ENCODE assay signal across 1 cellular context in the genomic region with DNA sequence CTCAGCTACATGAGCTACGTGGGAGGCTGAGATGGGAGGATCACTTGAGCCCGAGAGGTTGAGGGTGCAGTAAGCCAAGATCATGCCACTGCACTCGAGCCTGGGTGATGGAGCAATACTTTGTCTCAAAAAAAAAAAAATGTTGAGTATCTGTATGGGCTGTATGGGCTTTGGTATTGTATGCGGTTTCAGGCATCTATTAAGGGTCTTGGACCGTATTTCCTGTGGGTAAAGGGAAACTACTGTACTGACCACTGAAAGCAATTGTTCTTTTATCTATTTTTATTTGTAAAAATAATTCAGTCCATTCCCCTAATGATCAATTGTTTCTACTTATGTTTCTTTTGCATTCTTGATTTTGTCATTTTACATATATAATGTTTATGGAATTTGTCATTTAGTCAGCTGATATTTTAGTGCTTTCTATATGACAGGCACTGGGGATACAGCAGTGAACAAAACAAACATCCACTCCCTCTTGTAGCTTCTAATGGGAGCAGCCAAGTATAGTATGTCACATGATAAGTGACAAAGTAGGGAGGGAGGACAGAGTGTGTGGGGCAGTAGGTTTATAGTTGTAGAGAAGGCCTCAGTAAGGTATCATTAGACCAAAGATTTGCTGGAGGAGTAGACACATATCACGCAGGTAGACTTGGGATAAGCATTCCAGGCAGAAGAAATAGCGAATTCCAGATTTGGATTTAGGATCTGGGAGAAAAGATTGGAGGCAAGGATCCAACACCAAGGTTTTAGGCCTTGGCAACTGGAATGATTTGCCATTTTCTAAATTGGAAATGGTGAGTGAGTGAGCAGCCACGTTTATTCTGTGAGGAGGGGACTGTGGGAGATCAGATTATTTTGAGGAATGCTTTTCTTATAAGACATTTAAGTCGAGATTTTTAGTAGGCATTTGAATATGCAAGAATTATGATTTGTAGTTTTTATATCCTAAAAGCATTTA.
TF ChIP-seq lines count a peak whose summit lies in the region.

No MANE protein-coding gene starts in this region.

TF ChIP-seq in K562, 482 proteins besides CTCF, POLR2A, EP300 and RAD21 (continued from another document):
- TF ChIP-seq, protein P1, sequence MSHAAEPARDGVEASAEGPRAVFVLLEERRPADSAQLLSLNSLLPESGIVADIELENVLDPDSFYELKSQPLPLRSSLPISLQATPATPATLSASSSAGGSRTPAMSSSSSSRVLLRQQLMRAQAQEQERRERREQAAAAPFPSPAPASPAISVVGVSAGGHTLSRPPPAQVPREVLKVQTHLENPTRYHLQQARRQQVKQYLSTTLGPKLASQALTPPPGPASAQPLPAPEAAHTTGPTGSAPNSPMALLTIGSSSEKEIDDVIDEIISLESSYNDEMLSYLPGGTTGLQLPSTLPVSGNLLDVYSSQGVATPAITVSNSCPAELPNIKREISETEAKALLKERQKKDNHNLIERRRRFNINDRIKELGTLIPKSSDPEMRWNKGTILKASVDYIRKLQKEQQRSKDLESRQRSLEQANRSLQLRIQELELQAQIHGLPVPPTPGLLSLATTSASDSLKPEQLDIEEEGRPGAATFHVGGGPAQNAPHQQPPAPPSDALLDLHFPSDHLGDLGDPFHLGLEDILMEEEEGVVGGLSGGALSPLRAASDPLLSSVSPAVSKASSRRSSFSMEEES (CRISPR knock-in tag; IDR thresholded peaks at IDR 0.05), result peak; percentile 91
TF ChIP-seq in K562: peak in this region for 17.
